ENCODE assay signal across 17 cellular contexts in genomic region chr22:31652911-31653684, GRCh38. TPM values are rescaled to one million over a fixed set of nuclear protein-coding genes. Genes with fewer than 3 reads are reported as not detected.
DNase-seq lines count a peak whose midpoint lies in the region; ATAC-seq and TF ChIP-seq lines count a peak whose summit lies in the region.
"Had no signal": no experiment of that assay in that cellular context is flagged by ENCODE, and none has a peak within 500 bp of the region (broad histone marks: within the 10 kb centered on the region; RNA-seq: fewer than 3 reads in every experiment).

No MANE protein-coding gene starts in this region.

- peaks cover 32% of the 10 kb centered on the region for H3K4me1 Mint-ChIP-seq in CD14-positive monocyte
- peaks cover 42 to 44% (median 44%) of the 10 kb centered on the region in 3 donors for H3K4me1 Mint-ChIP-seq in IgD-negative memory B cell

- H3K4me3 ChIP-seq in mucosa of descending colon (no peak overlapping the region), brain microvascular endothelial cell (ENCODE audit: low read depth, low read length) (no peak overlapping the region)

- no peaks in the 10 kb centered on the region for H3K27me3 ChIP-seq in brain microvascular endothelial cell (replicated peaks)

- H3K27ac Mint-ChIP-seq in CD14-positive monocyte: peak overlapping the region in 5 of 7 donors; percentile 6 to 61 (median 10)
- peak overlapping the region; percentile 17 to 39 (median 20) for H3K27ac Mint-ChIP-seq in IgD-negative memory B cell
- H3K27ac Mint-ChIP-seq: HFFc6 had no signal

- intact Hi-C loops in CD14-positive monocyte (cut with micrococcal nuclease): no loop called here
- intact Hi-C loops in mucosa of descending colon (cut with DNase I, micrococcal nuclease): no loop called here

- CTCF ChIA-PET in RWPE1 (lab: Yijun Ruan, JAX): interaction anchor here (0.7 kb wide), 1 partner anchor 317 kb away, joined by 5 read pairs; no protein-coding TSS in a partner anchor

- H3K36me3 Mint-ChIP-seq in CD14-positive monocyte: peaks cover 12 to 14% of the 10 kb centered on the region in 2 donors
- H3K36me3 Mint-ChIP-seq in IgD-negative memory B cell: peaks cover 7% of the 10 kb centered on the region

- TF ChIP-seq CTCF in CD14-positive monocyte (IDR thresholded peaks at IDR 0.05): no peak
- TF ChIP-seq CTCF in RWPE1 (conservative IDR thresholded peaks at IDR 0.05; ENCODE audit: low read depth): no peak
- no peak for TF ChIP-seq CTCF in mucosa of descending colon (IDR thresholded peaks at IDR 0.05)
- no peak for TF ChIP-seq CTCF in brain microvascular endothelial cell (IDR thresholded peaks at IDR 0.05; ENCODE audit: low read depth, low read length, missing control alignments)

- H3K36me3 ChIP-seq in mucosa of descending colon (ENCODE audit: low read depth): peaks cover 6% of the 10 kb centered on the region
- no peaks in the 10 kb centered on the region for H3K36me3 ChIP-seq in brain microvascular endothelial cell (replicated peaks)

- DNase-seq in CD14-positive monocyte (ENCODE audit: low spot score): no peak
- no peak for DNase-seq in RWPE1 (ENCODE audit: low spot score)
- DNase-seq in mucosa of descending colon: no peak
- DNase-seq in stimulated activated naive CD4-positive, alpha-beta T cell treated with Interleukin-2 at 50 U/mL for 16 hours (lab: John Stamatoyannopoulos, UW): no peak
- no peak for DNase-seq in GM03348 (ENCODE audit: low spot score)
- no peak for DNase-seq in ecto neural progenitor cell (ENCODE audit: low spot score)
- no peak for DNase-seq in brain microvascular endothelial cell
- DNase-seq: activated CD4-positive, alpha-beta T cell treated with anti-CD3 and anti-CD28 coated beads, Interleukin-2, amount 10 ng/mL, durations not matched to agents 24 days and 14 days; activated T-cell treated with anti-CD3 and anti-CD28 coated beads, Interleukin-2, amount 50 U/mL, for 72 hours; amygdala; cortex of kidney; EL; HFFc6; NCI-H1105 treated with DMSO at 0.1 percent for 48 hours; stimulated activated CD8-positive, alpha-beta memory T cell treated with anti-CD3 and anti-CD28 coated beads, Interleukin-4, amount 100 ng/mL, for 48 hours; T-helper 1 cell had no signal

- peak; percentile 86 for ATAC-seq in mucosa of descending colon
- ATAC-seq: activated T-cell treated with anti-CD3 and anti-CD28 coated beads, Interleukin-2, amount 50 U/mL, for 72 hours had no signal

- POLR2A ChIA-PET in RWPE1 (lab: Yijun Ruan, JAX; ENCODE audit: low non-redundant PET): no interaction called here

- H3K9me3 ChIP-seq in mucosa of descending colon: no peaks in the 10 kb centered on the region

- H3K27me3 Mint-ChIP-seq in CD14-positive monocyte (ENCODE audit: low read depth in 3 of 3) (peaks cover 0 to 2% (median 0%) of the 10 kb centered on the region in 3 donors), IgD-negative memory B cell (no peaks in the 10 kb centered on the region)
- H3K27me3 Mint-ChIP-seq: activated CD4-positive, alpha-beta T cell treated with anti-CD3 and anti-CD28 coated beads, Interleukin-2, amount 10 ng/mL, durations not matched to agents 24 days and 14 days had no signal

- in situ Hi-C loops in brain microvascular endothelial cell (cut with HindIII; ENCODE audit: low pct_ligation_motif_present, low sequenced_read_pairs): no loop called here

- peak overlapping the region; percentile 79 for H3K27ac ChIP-seq in RWPE1
- H3K27ac ChIP-seq in brain microvascular endothelial cell: no peak overlapping the region

- H3K9me3 Mint-ChIP-seq in CD14-positive monocyte (no peaks in the 10 kb centered on the region), IgD-negative memory B cell (no peaks in the 10 kb centered on the region)
- H3K9me3 Mint-ChIP-seq: activated CD4-positive, alpha-beta T cell treated with anti-CD3 and anti-CD28 coated beads, Interleukin-2, amount 10 ng/mL, durations not matched to agents 24 days and 14 days; activated T-cell treated with anti-CD3 and anti-CD28 coated beads, Interleukin-2, amount 50 U/mL, for 72 hours; HFFc6 had no signal

- no peaks in the 10 kb centered on the region for H3K4me1 ChIP-seq in mucosa of descending colon (ENCODE audit: low read depth)

- no peak overlapping the region for H3K4me3 Mint-ChIP-seq in CD14-positive monocyte
- H3K4me3 Mint-ChIP-seq in IgD-negative memory B cell: peak overlapping the region; percentile 30 to 85 (median 57)
- H3K4me3 Mint-ChIP-seq: activated CD4-positive, alpha-beta T cell treated with anti-CD3 and anti-CD28 coated beads, Interleukin-2, amount 10 ng/mL, durations not matched to agents 24 days and 14 days; activated T-cell treated with anti-CD3 and anti-CD28 coated beads, Interleukin-2, amount 50 U/mL, for 72 hours; HFFc6 had no signal

RNA-seq across cellular contexts. Expression of gene PISD, which starts 8.9 kb away (rescaled TPM):
- polyA plus RNA-seq in CD14-positive monocyte: 10 to 100 TPM; 38.1 to 45.3 TPM
- polyA plus RNA-seq in IgD-negative memory B cell: 20.7 TPM
- 10 to 100 TPM; 31.6 to 42.9 (median 38.0) TPM for total RNA-seq in mucosa of descending colon

Comparison
In these comparisons a context has a peak if more than half of its experiments do, and no peak if none do; other contexts are left out.
1. H3K4me3 Mint-ChIP-seq: peak in IgD-negative memory B cell (4 of 4); none in CD14-positive monocyte (0 of 2).